Comparison of ENCODE assay signal across 2 cellular contexts in genomic region chr7:53658956-53659355, GRCh38.
A peak's percentile ranks its signal among the peaks of the same experiment; 100 is the strongest.
TF ChIP-seq lines count a peak whose summit lies in the region.

No MANE protein-coding gene starts in this region.

TF ChIP-seq in A549, 52 proteins besides CTCF, POLR2A, EP300 and RAD21:
- TF ChIP-seq E2F6 (IDR thresholded peaks at IDR 0.05; ENCODE audit: borderline replicate concordance, low read depth) = no peak
- TF ChIP-seq MAFK (IDR thresholded peaks at IDR 0.05; ENCODE audit: partially characterized antibody) = peak; percentile 13

TF ChIP-seq in IMR-90, 13 proteins besides CTCF, POLR2A, EP300 and RAD21:
- peak; percentile 81 for TF ChIP-seq MAFK (IDR thresholded peaks at IDR 0.05; ENCODE audit: low read depth, low read length)
- TF ChIP-seq CHD1 (IDR thresholded peaks at IDR 0.05; ENCODE audit: low read depth, low read length) = no peak
- TF ChIP-seq BHLHE40 (IDR thresholded peaks at IDR 0.05; ENCODE audit: low read depth, low read length) = no peak
- no peak for TF ChIP-seq RCOR1 (IDR thresholded peaks at IDR 0.05; ENCODE audit: insufficient replicate concordance, low read length)
